ENCODE assay signal across 12 cellular contexts in the genomic region with DNA sequence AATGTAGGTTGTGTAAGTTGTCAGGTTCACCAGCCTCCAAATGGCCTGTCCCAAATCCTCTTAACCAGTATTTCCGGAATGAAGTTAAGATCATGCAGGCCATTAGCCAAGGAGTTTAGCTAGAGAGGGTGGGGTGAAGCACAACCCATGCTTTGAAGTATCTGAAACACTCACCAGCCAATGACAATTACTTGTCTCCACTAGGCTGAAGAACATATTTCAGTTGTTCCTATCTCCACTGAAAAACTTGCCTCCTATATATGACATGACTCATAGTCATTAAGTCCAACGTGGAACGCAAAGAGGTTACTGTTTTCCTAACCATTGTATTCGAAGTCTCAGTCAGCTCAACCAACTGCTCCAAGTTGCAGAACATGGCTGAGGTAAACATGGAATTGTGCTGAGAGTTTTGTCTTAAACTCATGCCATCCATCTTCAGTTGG. TPM values are rescaled to one million over a fixed set of nuclear protein-coding genes. Genes with fewer than 3 reads are reported as not detected.
DNase-seq lines count a peak whose midpoint lies in the region; ATAC-seq and TF ChIP-seq lines count a peak whose summit lies in the region.
"Had no signal": no experiment of that assay in that cellular context is flagged by ENCODE, and none has a peak within 500 bp of the region (broad histone marks: within the 10 kb centered on the region; RNA-seq: fewer than 3 reads in every experiment).

No MANE protein-coding gene starts in this region.

- DNase-seq in CD4-positive, alpha-beta T cell: no peak
- DNase-seq in HCT116 (ENCODE audit: low read depth, low spot score) (no peak), amniotic epithelial cell (ENCODE audit: low read depth) (peak; percentile 67), islet precursor cell (peak; percentile 94), endothelial cell (ENCODE audit: low spot score) (no peak), CD1c-positive myeloid dendritic cell (ENCODE audit: extremely low spot score) (no peak), kidney glomerular epithelial cell (lab: John Stamatoyannopoulos, UW) (no peak), iPS-NIHi11 (ENCODE audit: low spot score) (no peak)
- DNase-seq: anterior cingulate cortex; posterior cingulate gyrus; stimulated activated CD4-positive, alpha-beta T cell treated with anti-CD3 and anti-CD28 coated beads, Interleukin-2, amount 100 ng/mL, for 48 hours had no signal

- no peaks in the 10 kb centered on the region for H3K27me3 Mint-ChIP-seq in CD4-positive, alpha-beta T cell
- H3K27me3 Mint-ChIP-seq in endothelial cell (ENCODE audit: unreplicated experiment): peaks cover 4% of the 10 kb centered on the region

- no peaks in the 10 kb centered on the region for H3K9me2 ChIP-seq in HCT116 (ENCODE audit: insufficient read depth)

- no peak for ATAC-seq in CD4-positive, alpha-beta T cell (ENCODE audit: poor library complexity)
- ATAC-seq in HCT116: peak; percentile 71

- no peaks in the 10 kb centered on the region for H4K20me1 ChIP-seq in HCT116 (ENCODE audit: insufficient read depth)
- H4K20me1 ChIP-seq: BLaER1 treated with 17β-estradiol and CSF1 and Interleukin-3, amounts not matched to agents 10 nM and 100 nM had no signal

- no peak overlapping the region for H3K4me3 ChIP-seq in HCT116 (replicated peaks in 1 of 2; ENCODE audit: low read depth in 1 of 2, low read length in 2 of 2)
- H3K4me3 ChIP-seq: BLaER1 treated with 17β-estradiol and CSF1 and Interleukin-3, amounts not matched to agents 10 nM and 100 nM had no signal

- H3K9me3 Mint-ChIP-seq in CD4-positive, alpha-beta T cell: no peaks in the 10 kb centered on the region
- H3K9me3 Mint-ChIP-seq in endothelial cell (ENCODE audit: unreplicated experiment): no peaks in the 10 kb centered on the region

- H3K4me2 ChIP-seq in HCT116 (ENCODE audit: low read length): peak overlapping the region; percentile 38

- TF ChIP-seq POLR2A in HCT116 (IDR thresholded peaks at IDR 0.05; ENCODE audit: borderline replicate concordance, extremely low read depth, insufficient read depth, insufficient read length): no peak

- H3K79me2 ChIP-seq in HCT116 (ENCODE audit: insufficient read depth, low read length): no peaks in the 10 kb centered on the region

- intact Hi-C loops in CD4-positive, alpha-beta T cell (cut with DNase I, micrococcal nuclease): loop anchor here in 1 of 2 experiments (1.0 kb wide), 1 partner anchor 9 kb away; no protein-coding TSS in a partner anchor
- intact Hi-C loops in HCT116 (cut with micrococcal nuclease): no loop called here

- CTCF ChIA-PET in CD4-positive, alpha-beta T cell (lab: Charles Lee): interaction anchor here (1.6 to 1.7 kb wide), 2 partner anchors 37 to 38 kb away, joined by 4 to 5 read pairs; partner anchors contain the start of gene TNFAIP3
- CTCF ChIA-PET in HCT116 (lab: Charles Lee): no interaction called here

- POLR2A ChIA-PET in CD4-positive, alpha-beta T cell (lab: Charles Lee): no interaction called here
- POLR2A ChIA-PET in HCT116 (lab: Charles Lee): no interaction called here

- TF ChIP-seq CTCF in CD4-positive, alpha-beta T cell (IDR thresholded peaks at IDR 0.05): no peak
- TF ChIP-seq CTCF in HCT116 (IDR thresholded peaks at IDR 0.05 in 2 of 3, conservative IDR thresholded peaks at IDR 0.05 in 1 of 3; ENCODE audit: borderline replicate concordance in 1 of 3, insufficient read depth in 1 of 3, low read depth in 2 of 3, low read length in 2 of 3) (no peak), endothelial cell (IDR thresholded peaks at IDR 0.05; ENCODE audit: unreplicated experiment) (no peak)

- H3K36me3 Mint-ChIP-seq in CD4-positive, alpha-beta T cell (ENCODE audit: low read depth): peaks cover under 1% of the 10 kb centered on the region
- no peaks in the 10 kb centered on the region for H3K36me3 Mint-ChIP-seq in endothelial cell (ENCODE audit: low read depth, unreplicated experiment)

- no peak overlapping the region for H3K27ac ChIP-seq in CD4-positive, alpha-beta T cell (ENCODE audit: low read depth, low read length)
- H3K27ac ChIP-seq in HCT116 (ENCODE audit: low read depth, low read length): no peak overlapping the region

- BruUV-seq in HCT116 (replicated peaks; lab: Mats Ljungman, UMichigan): no TSS peak

- H3K36me3 ChIP-seq in HCT116 (ENCODE audit: control insufficient read depth in 1 of 2, insufficient read depth in 2 of 2, low read length in 2 of 2): no peaks in the 10 kb centered on the region

- peak overlapping the region; percentile 96 for H3K27ac Mint-ChIP-seq in CD4-positive, alpha-beta T cell
- no peak overlapping the region for H3K27ac Mint-ChIP-seq in endothelial cell (ENCODE audit: unreplicated experiment)

- peak overlapping the region; percentile 40 for H2AFZ ChIP-seq in HCT116 (ENCODE audit: low read depth, low read length, poor library complexity, severe bottlenecking)

- no peak overlapping the region for H3K4me3 Mint-ChIP-seq in CD4-positive, alpha-beta T cell
- no peak overlapping the region for H3K4me3 Mint-ChIP-seq in endothelial cell (ENCODE audit: unreplicated experiment)

- no peak for TF ChIP-seq RAD21 in HCT116 (IDR thresholded peaks at IDR 0.05; ENCODE audit: low read depth)

- peaks cover 4 to 48% of the 10 kb centered on the region in 2 experiments; a peak in 3 of 4 replicates for H3K4me1 ChIP-seq in HCT116 (ENCODE audit: control insufficient read depth in 1 of 2, insufficient read depth in 2 of 2, low read length in 2 of 2)

- H3K9ac ChIP-seq in HCT116 (ENCODE audit: low read length): no peak overlapping the region
- H3K9ac ChIP-seq: BLaER1 treated with 17β-estradiol and CSF1 and Interleukin-3, amounts not matched to agents 10 nM and 100 nM had no signal

- H3K27me3 ChIP-seq in CD4-positive, alpha-beta T cell (ENCODE audit: control insufficient read depth, insufficient read depth, low read length): no peaks in the 10 kb centered on the region
- H3K27me3 ChIP-seq in HCT116 (ENCODE audit: insufficient read depth, low read length): no peaks in the 10 kb centered on the region
- H3K27me3 ChIP-seq: BLaER1 treated with 17β-estradiol and CSF1 and Interleukin-3, amounts not matched to agents 10 nM and 100 nM had no signal

- no peaks in the 10 kb centered on the region for H3K9me3 ChIP-seq in CD4-positive, alpha-beta T cell (ENCODE audit: control insufficient read depth, low read length)
- no peaks in the 10 kb centered on the region for H3K9me3 ChIP-seq in HCT116 (ENCODE audit: control insufficient read depth in 1 of 2, insufficient read depth in 1 of 2, low read depth in 1 of 2, low read length in 2 of 2)

- H3K4me1 Mint-ChIP-seq in CD4-positive, alpha-beta T cell (ENCODE audit: low read depth): peaks cover 44% of the 10 kb centered on the region
- H3K4me1 Mint-ChIP-seq in endothelial cell (ENCODE audit: unreplicated experiment): no peaks in the 10 kb centered on the region

- RAD21 ChIA-PET in HCT116 (lab: Charles Lee; ENCODE audit: low non-redundant PET in 1 of 2, low total read pairs in 2 of 2, uncharacterized antibody in 2 of 2, unreplicated experiment in 2 of 2): no interaction called here

TF ChIP-seq in HCT116, 20 proteins besides CTCF, POLR2A, EP300 and RAD21 (continues in another document):
- TF ChIP-seq, protein P1, sequence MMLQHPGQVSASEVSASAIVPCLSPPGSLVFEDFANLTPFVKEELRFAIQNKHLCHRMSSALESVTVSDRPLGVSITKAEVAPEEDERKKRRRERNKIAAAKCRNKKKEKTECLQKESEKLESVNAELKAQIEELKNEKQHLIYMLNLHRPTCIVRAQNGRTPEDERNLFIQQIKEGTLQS (IDR thresholded peaks at IDR 0.05): no peak
- 0 out of 2 replicates have a peak, but pooled peaks have one; percentile 23 for TF ChIP-seq CBX3 (IDR thresholded peaks at IDR 0.05; ENCODE audit: low read depth)
- TF ChIP-seq ELF1 (IDR thresholded peaks at IDR 0.05; ENCODE audit: borderline replicate concordance, low read depth): no peak
- no peak for TF ChIP-seq SIN3A (IDR thresholded peaks at IDR 0.05; ENCODE audit: low read depth)
- no peak for TF ChIP-seq ZBTB33 (IDR thresholded peaks at IDR 0.05; ENCODE audit: extremely low read depth, insufficient replicate concordance, low read length)
- TF ChIP-seq SP1 (IDR thresholded peaks at IDR 0.05; ENCODE audit: low read depth): 0 out of 2 replicates have a peak, but pooled peaks have one; percentile 18
- TF ChIP-seq, protein P2, sequence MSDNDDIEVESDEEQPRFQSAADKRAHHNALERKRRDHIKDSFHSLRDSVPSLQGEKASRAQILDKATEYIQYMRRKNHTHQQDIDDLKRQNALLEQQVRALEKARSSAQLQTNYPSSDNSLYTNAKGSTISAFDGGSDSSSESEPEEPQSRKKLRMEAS (IDR thresholded peaks at IDR 0.05): peak; percentile 52
- no peak for TF ChIP-seq FOSL1 (IDR thresholded peaks at IDR 0.05; ENCODE audit: low read depth)
- no peak for TF ChIP-seq EZH2 (IDR thresholded peaks at IDR 0.05)
- TF ChIP-seq JUND (IDR thresholded peaks at IDR 0.05): 0 out of 2 replicates have a peak, but pooled peaks have one; percentile 16

RNA-seq across cellular contexts. Expression of gene TNFAIP3, which starts 37.4 kb away (rescaled TPM):
- 1,000 to 10,000 TPM; 3,816 to 3,885 TPM for total RNA-seq in CD4-positive, alpha-beta T cell
- total RNA-seq in HCT116 (2021; ENCODE audit: unreplicated experiment) (4.4 TPM), endothelial cell (ENCODE audit: unreplicated experiment) (22.6 TPM)
- 1.5 and 1.7 TPM in 2 replicates for polyA plus RNA-seq in HCT116 (2012)

Comparison
In these comparisons a context has a peak if more than half of its experiments do, and no peak if none do; other contexts are left out.
1. DNase-seq: peak in amniotic epithelial cell (single experiment) and islet precursor cell (single experiment); none in CD4-positive, alpha-beta T cell (0 of 10), HCT116 (single experiment), endothelial cell (single experiment), CD1c-positive myeloid dendritic cell (single experiment), kidney glomerular epithelial cell (single experiment) and iPS-NIHi11 (single experiment).
2. RNA of gene TNFAIP3, which starts 37.4 kb away (total RNA-seq): 3,816 to 3,885 TPM in CD4-positive, alpha-beta T cell; 22.6 TPM in endothelial cell (single experiment) and 4.4 TPM in HCT116 (single experiment); every median in the first group is over 100 times any median in the second.